In genomic region chr12:84058136-84058535, GRCh38 we compare ENCODE assay signal across 16 cellular contexts.
DNase-seq lines count a peak whose midpoint lies in the region; ATAC-seq and TF ChIP-seq lines count a peak whose summit lies in the region.
"Had no signal": no experiment of that assay in that cellular context is flagged by ENCODE, and none has a peak within 500 bp of the region (broad histone marks: within the 10 kb centered on the region; RNA-seq: fewer than 3 reads in every experiment).

No MANE protein-coding gene starts in this region.

- H3K79me2 ChIP-seq in GM23338 (replicated peaks; ENCODE audit: insufficient read depth) (no peaks in the 10 kb centered on the region), neural progenitor cell (ENCODE audit: low read depth) (no peaks in the 10 kb centered on the region)

- H3K9me3 ChIP-seq in neural progenitor cell (ENCODE audit: low read depth): no peaks in the 10 kb centered on the region
- H3K9me3 ChIP-seq: BLaER1, Peyer's patch had no signal

- H3K27me3 ChIP-seq in GM23338 (ENCODE audit: insufficient read depth) (no peaks in the 10 kb centered on the region), neural progenitor cell (no peaks in the 10 kb centered on the region)
- H3K27me3 ChIP-seq: BLaER1, Peyer's patch had no signal

- H3K4me3 ChIP-seq in GM23338 (no peak overlapping the region), neural progenitor cell (no peak overlapping the region)
- H3K4me3 ChIP-seq: BLaER1, K562, Peyer's patch had no signal

- H4K20me1 ChIP-seq in GM23338 (replicated peaks; ENCODE audit: insufficient read depth) (no peaks in the 10 kb centered on the region), neural progenitor cell (ENCODE audit: low read depth) (no peaks in the 10 kb centered on the region)
- H4K20me1 ChIP-seq: BLaER1 had no signal

- no peaks in the 10 kb centered on the region for H3K27me3 Mint-ChIP-seq in GM23338 (ENCODE audit: insufficient read depth, low read depth, poor library complexity)
- peaks cover 2% of the 10 kb centered on the region for H3K27me3 Mint-ChIP-seq in neural progenitor cell (ENCODE audit: insufficient read depth, low read depth)

- H3K4me1 ChIP-seq in GM23338 (ENCODE audit: insufficient read depth) (no peaks in the 10 kb centered on the region), neural progenitor cell (no peaks in the 10 kb centered on the region)
- H3K4me1 ChIP-seq: BLaER1, Peyer's patch had no signal

- H3K9me2 ChIP-seq in GM23338 (ENCODE audit: insufficient read depth): no peaks in the 10 kb centered on the region

- H2AFZ ChIP-seq in GM23338 (peak overlapping the region; percentile 87), neural progenitor cell (replicated peaks) (peak overlapping the region; percentile 36)

- DNase-seq in GM23338 (ENCODE audit: low spot score) (no peak), NCI-H1105 (lab: John Stamatoyannopoulos, UW) (peak; percentile 73), OCI-M1 (lab: John Stamatoyannopoulos, UW) (peak; percentile 55), neural progenitor cell (ENCODE audit: low spot score) (peak; percentile 9)
- no peak for DNase-seq in activated naive CD4-positive, alpha-beta T cell treated with anti-CD3 and anti-CD28 coated beads, Interleukin-2, amount 50 U/mL, for 72 hours (ENCODE audit: low spot score in 2 of 2)
- DNase-seq: DMS153, HFFc6, NCI-H187 treated with DMSO at 0.1 percent for 48 hours, NCI-H524 treated with DMSO at 0.1 percent for 48 hours, Peyer's patch, SHP77 treated with DMSO at 0.1 percent for 48 hours, T-helper 2 cell had no signal

- no peak overlapping the region for H3K4me3 Mint-ChIP-seq in GM23338
- no peak overlapping the region for H3K4me3 Mint-ChIP-seq in neural progenitor cell
- H3K4me3 Mint-ChIP-seq: HFFc6 had no signal

- no peak overlapping the region for H3K9ac ChIP-seq in neural progenitor cell
- H3K9ac ChIP-seq: BLaER1 had no signal

- no peaks in the 10 kb centered on the region for H3K36me3 Mint-ChIP-seq in GM23338 (ENCODE audit: low read depth)
- H3K36me3 Mint-ChIP-seq in neural progenitor cell: no peaks in the 10 kb centered on the region
- H3K36me3 Mint-ChIP-seq in activated naive CD4-positive, alpha-beta T cell treated with anti-CD3 and anti-CD28 coated beads, Interleukin-2, amount 50 U/mL, for 72 hours: peaks cover 0 to 5% of the 10 kb centered on the region in 2 donors

- H3K27ac Mint-ChIP-seq in GM23338: no peak overlapping the region
- H3K27ac Mint-ChIP-seq in neural progenitor cell: no peak overlapping the region
- no peak overlapping the region for H3K27ac Mint-ChIP-seq in activated naive CD4-positive, alpha-beta T cell treated with anti-CD3 and anti-CD28 coated beads, Interleukin-2, amount 50 U/mL, for 72 hours
- H3K27ac Mint-ChIP-seq: HFFc6 had no signal

- H3K4me2 ChIP-seq in GM23338 (no peak overlapping the region), neural progenitor cell (no peak overlapping the region)
- H3K4me2 ChIP-seq: BLaER1 had no signal

- no peak overlapping the region for H3K27ac ChIP-seq in GM23338 (ENCODE audit: low read depth)
- no peak overlapping the region for H3K27ac ChIP-seq in neural progenitor cell
- H3K27ac ChIP-seq: BLaER1, Peyer's patch had no signal

- no peaks in the 10 kb centered on the region for H3K36me3 ChIP-seq in GM23338 (ENCODE audit: insufficient read depth)
- H3K36me3 ChIP-seq in neural progenitor cell: no peaks in the 10 kb centered on the region
- H3K36me3 ChIP-seq: BLaER1, Peyer's patch had no signal

- H3K4me1 Mint-ChIP-seq in GM23338: peaks cover 10% of the 10 kb centered on the region; the same call in 2 of the 3 replicates
- H3K4me1 Mint-ChIP-seq in neural progenitor cell: no peaks in the 10 kb centered on the region

- ATAC-seq in GM23338: no peak
- ATAC-seq in GM19463 (IDR thresholded peaks at IDR 0.05; ENCODE audit: unreplicated experiment): no peak
- no peak for ATAC-seq in activated naive CD4-positive, alpha-beta T cell treated with anti-CD3 and anti-CD28 coated beads, Interleukin-2, amount 50 U/mL, for 72 hours
- no peak for ATAC-seq in HG03196 (IDR thresholded peaks at IDR 0.05; ENCODE audit: unreplicated experiment)
- ATAC-seq: K562 had no signal

- no peaks in the 10 kb centered on the region for H3K9me3 Mint-ChIP-seq in GM23338
- H3K9me3 Mint-ChIP-seq in neural progenitor cell: no peaks in the 10 kb centered on the region
- H3K9me3 Mint-ChIP-seq in activated naive CD4-positive, alpha-beta T cell treated with anti-CD3 and anti-CD28 coated beads, Interleukin-2, amount 50 U/mL, for 72 hours: peaks cover 14 to 17% of the 10 kb centered on the region in 2 donors
- H3K9me3 Mint-ChIP-seq: HFFc6 had no signal

- TF ChIP-seq CTCF in GM23338 (conservative IDR thresholded peaks at IDR 0.05; ENCODE audit: low read depth in 2 of 2): no peak
- TF ChIP-seq CTCF in neural progenitor cell (IDR thresholded peaks at IDR 0.05): no peak

- H3F3A ChIP-seq in GM23338 (replicated peaks; ENCODE audit: low read depth) (no peaks in the 10 kb centered on the region), neural progenitor cell (ENCODE audit: low read depth) (no peaks in the 10 kb centered on the region)

TF ChIP-seq in GM23338, 12 proteins besides CTCF, POLR2A, EP300 and RAD21:
- TF ChIP-seq EZH2 (IDR thresholded peaks at IDR 0.05; ENCODE audit: low read depth, unreplicated experiment) (no peak), ZNF331 (CRISPR knock-in tag; IDR thresholded peaks at IDR 0.05; ENCODE audit: low read depth) (no peak)

Comparison
In these comparisons a context has a peak if more than half of its experiments do, and no peak if none do; other contexts are left out.
1. DNase-seq: peak in NCI-H1105 (single experiment), OCI-M1 (single experiment) and neural progenitor cell (single experiment); none in GM23338 (single experiment) and activated naive CD4-positive, alpha-beta T cell treated with anti-CD3 and anti-CD28 coated beads, Interleukin-2, amount 50 U/mL, for 72 hours (0 of 2).